7 cellular contexts compared by ENCODE assay signal in the genomic region with DNA sequence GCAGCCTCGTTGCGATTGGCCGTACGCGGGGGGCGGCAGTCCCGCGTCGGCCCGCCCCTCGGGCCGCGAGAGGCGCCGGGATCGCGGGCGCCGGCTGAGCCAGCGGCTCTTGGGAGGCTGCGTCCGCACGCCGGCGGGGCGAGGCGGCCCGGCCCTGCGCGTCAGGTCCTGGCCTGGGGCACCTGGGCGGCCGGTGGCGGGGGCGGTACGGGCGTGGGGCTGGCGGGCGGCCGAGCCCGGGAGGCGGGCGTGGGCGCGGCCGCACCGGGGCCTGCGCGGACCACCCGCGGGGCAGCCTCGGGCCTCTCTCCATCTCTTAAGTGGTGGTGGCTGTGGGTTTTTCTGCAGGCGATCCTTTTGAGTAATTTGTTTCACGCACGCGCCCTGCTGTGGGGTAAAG. TPM values are rescaled to one million over a fixed set of nuclear protein-coding genes. Genes with fewer than 3 reads are reported as not detected.
DNase-seq lines count a peak whose midpoint lies in the region; ATAC-seq and TF ChIP-seq lines count a peak whose summit lies in the region.
"Not testable (repeated sequence)": the region's sequence is repeated elsewhere in the genome, so short reads cannot be mapped to it uniquely, and the experiment has no call there.

No MANE protein-coding gene starts in this region.

- intact Hi-C loops in left lung (cut with DNase I), result not testable (repeated sequence)

- H3K9me3 ChIP-seq in HUES48 (ENCODE audit: control insufficient read depth, insufficient read depth, low read length); adipocyte (ENCODE audit: control insufficient read depth, low read length); fibroblast of lung (ENCODE audit: control insufficient read depth, insufficient read depth, low read depth, low read length); left lung: not testable (repeated sequence)

- ATAC-seq in left lung, result not testable (repeated sequence)

- not testable (repeated sequence) for TF ChIP-seq CTCF in GM12875 (IDR thresholded peaks at IDR 0.05; ENCODE audit: borderline replicate concordance, insufficient read depth, low read depth, low read length); VCaP (conservative IDR thresholded peaks at IDR 0.05); fibroblast of lung (conservative IDR thresholded peaks at IDR 0.05 in 1 of 2, IDR thresholded peaks at IDR 0.05 in 1 of 2; ENCODE audit: low read depth in 1 of 2, low read length in 2 of 2); left lung (IDR thresholded peaks at IDR 0.05)

- H3K4me1 ChIP-seq in HUES48 (ENCODE audit: control insufficient read depth, insufficient read depth, low read length); adipocyte (ENCODE audit: control insufficient read depth, insufficient read depth, low read length); fibroblast of lung (ENCODE audit: control insufficient read depth, extremely low read depth, insufficient read depth, low read length): not testable (repeated sequence)
- H3K4me1 ChIP-seq in left lung, result peaks cover 11 to 22% of the 10 kb centered on the region in 2 donors

- DNase-seq in adipocyte (ENCODE audit: low read depth), result peak; percentile 72
- peak; percentile 11 to 33 for DNase-seq in fibroblast of lung (ENCODE audit: low read depth in 2 of 2)
- DNase-seq in left lung, result peak; percentile 68 to 86
- not testable (repeated sequence) for DNase-seq in skeletal muscle cell (ENCODE audit: low read depth)

- H3K4me3 ChIP-seq in GM12875 (ENCODE audit: low read depth, low read length) (peak overlapping the region; percentile 48), HUES48 (ENCODE audit: low read depth, low read length) (peak overlapping the region; percentile 58; the same call in 1 of the 2 replicates), adipocyte (ENCODE audit: low read length) (peak overlapping the region; percentile 84), fibroblast of lung (replicated peaks in 1 of 4; ENCODE audit: control extremely low read depth in 1 of 4, insufficient read depth in 1 of 4, low read depth in 3 of 4, low read length in 4 of 4) (peak overlapping the region in 2 of 4 experiments; percentile 63 to 67), left lung (peak overlapping the region; percentile 43 to 47), skeletal muscle cell (ENCODE audit: low read depth, low read length) (peak overlapping the region; percentile 54)

- H2AFZ ChIP-seq in fibroblast of lung (ENCODE audit: low read length), result not testable (repeated sequence)

- H3K27me3 ChIP-seq in HUES48 (ENCODE audit: control insufficient read depth, insufficient read depth, low read length); adipocyte (replicated peaks; ENCODE audit: control insufficient read depth, insufficient read depth, low read length); fibroblast of lung (ENCODE audit: control insufficient read depth, insufficient read depth, low read length); left lung: not testable (repeated sequence)

- H3K36me3 ChIP-seq in HUES48 (ENCODE audit: control insufficient read depth, insufficient read depth, low read length); adipocyte (ENCODE audit: control insufficient read depth, insufficient read depth, low read length, severe bottlenecking); fibroblast of lung (ENCODE audit: control insufficient read depth, insufficient read depth, low read length); left lung: not testable (repeated sequence)

- not testable (repeated sequence) for H4K20me1 ChIP-seq in fibroblast of lung (ENCODE audit: control insufficient read depth, extremely low read depth, insufficient read depth, low read length)

- not testable (repeated sequence) for H3K79me2 ChIP-seq in fibroblast of lung (ENCODE audit: control insufficient read depth, insufficient read depth, low read length)

- not testable (repeated sequence) for H3K4me2 ChIP-seq in fibroblast of lung (ENCODE audit: extremely low read depth, insufficient read depth, low read length)

- not testable (repeated sequence) for H3K27ac ChIP-seq in HUES48 (ENCODE audit: low read depth, low read length); fibroblast of lung (ENCODE audit: insufficient read depth, low read length)
- H3K27ac ChIP-seq in VCaP (peak overlapping the region; percentile 53), left lung (peak overlapping the region in 1 of 2 donors; percentile 3)

- not testable (repeated sequence) for H3K9ac ChIP-seq in HUES48 (ENCODE audit: low read depth, low read length); fibroblast of lung (ENCODE audit: insufficient read depth, low read length)
- peak overlapping the region; percentile 85 for H3K9ac ChIP-seq in adipocyte (ENCODE audit: low read length)

RNA-seq across cellular contexts. Expression of gene GOLGA6L26, which starts 30.3 kb away (rescaled TPM):
- total RNA-seq in fibroblast of lung (not detected in 2 replicates), left lung (not detected)
- polyA plus RNA-seq in fibroblast of lung, result not detected in 2 replicates
- not detected in 2 replicates for polyA plus RNA-seq in fibroblast of lung (2012)
- polyA minus RNA-seq in fibroblast of lung (ENCODE audit: low replicate concordance), result not detected in 2 replicates

RNA-seq across cellular contexts. Expression of gene GOLGA8S, which starts 50.9 kb away (rescaled TPM):
- under 0.01 TPM in 1 of 2 replicates, not detected in the other for total RNA-seq in fibroblast of lung
- 0.01 and 0.03 TPM in 2 replicates for polyA plus RNA-seq in fibroblast of lung
- polyA plus RNA-seq in fibroblast of lung (2012), result not detected in 2 replicates
- polyA minus RNA-seq in fibroblast of lung (ENCODE audit: low replicate concordance), result not detected in 2 replicates
- total RNA-seq in left lung, result under 1 TPM; 0.29 to 0.38 TPM
